In the genomic region with DNA sequence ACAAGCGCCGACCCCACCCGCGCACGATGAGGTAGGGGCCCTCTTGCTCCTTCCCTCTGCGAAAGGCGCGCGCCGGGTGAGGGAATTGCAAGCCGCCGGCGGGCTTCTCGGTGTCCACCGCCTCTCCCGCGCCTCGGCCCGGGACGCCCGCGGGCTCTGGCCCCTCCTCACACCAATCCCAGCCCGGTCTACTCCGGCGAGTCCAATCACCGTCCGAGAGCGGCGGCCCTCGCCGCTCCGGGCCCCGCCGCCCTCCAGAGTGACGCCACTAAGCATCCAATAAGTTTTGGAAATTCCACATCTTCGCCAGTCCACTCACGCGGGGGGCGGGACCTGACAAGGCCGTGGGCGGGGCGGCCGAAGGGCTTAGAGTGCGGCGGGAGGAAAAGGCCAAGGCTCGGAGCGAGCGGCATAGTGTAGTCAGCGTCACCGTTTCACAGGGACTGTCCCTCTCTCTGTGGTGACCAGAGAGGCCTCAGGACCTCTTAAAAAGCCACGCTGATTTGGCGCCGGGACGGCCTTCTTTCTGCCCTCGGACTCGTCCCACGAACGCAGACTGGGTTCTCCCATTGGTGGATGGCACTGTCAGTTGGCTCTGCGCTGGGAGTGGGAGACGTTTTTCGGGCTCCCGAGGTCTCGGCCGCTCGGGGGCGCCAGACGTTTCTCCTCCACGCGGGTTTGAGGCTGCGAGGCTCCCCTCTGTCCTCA, we compare ENCODE assay signal across 8 cellular contexts. TPM values are rescaled to one million over a fixed set of nuclear protein-coding genes. Genes with fewer than 3 reads are reported as not detected.
DNase-seq lines count a peak whose midpoint lies in the region.

A gene with protein sequence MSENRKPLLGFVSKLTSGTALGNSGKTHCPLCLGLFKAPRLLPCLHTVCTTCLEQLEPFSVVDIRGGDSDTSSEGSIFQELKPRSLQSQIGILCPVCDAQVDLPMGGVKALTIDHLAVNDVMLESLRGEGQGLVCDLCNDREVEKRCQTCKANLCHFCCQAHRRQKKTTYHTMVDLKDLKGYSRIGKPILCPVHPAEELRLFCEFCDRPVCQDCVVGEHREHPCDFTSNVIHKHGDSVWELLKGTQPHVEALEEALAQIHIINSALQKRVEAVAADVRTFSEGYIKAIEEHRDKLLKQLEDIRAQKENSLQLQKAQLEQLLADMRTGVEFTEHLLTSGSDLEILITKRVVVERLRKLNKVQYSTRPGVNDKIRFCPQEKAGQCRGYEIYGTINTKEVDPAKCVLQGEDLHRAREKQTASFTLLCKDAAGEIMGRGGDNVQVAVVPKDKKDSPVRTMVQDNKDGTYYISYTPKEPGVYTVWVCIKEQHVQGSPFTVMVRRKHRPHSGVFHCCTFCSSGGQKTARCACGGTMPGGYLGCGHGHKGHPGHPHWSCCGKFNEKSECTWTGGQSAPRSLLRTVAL (minus strand): TSS at position 161 of the 708 bp plus-strand sequence. CDS start 548 bp downstream, outside the sequence.

- H3K4me1 ChIP-seq in neuron (ENCODE audit: insufficient read depth, low read length), result peaks cover 12% of the 10 kb centered on the region

- DNase-seq in G401 (ENCODE audit: low spot score), result peak; percentile 98
- peak; percentile 96 for DNase-seq in H7
- DNase-seq in LoVo (ENCODE audit: low spot score), result peak; percentile 93
- DNase-seq in SIG-M5 treated with dmso at 0.1 percent for 504 hours (lab: John Stamatoyannopoulos, UW; ENCODE audit: unreplicated experiment), result peak; percentile 92
- DNase-seq in activated naive CD4-positive, alpha-beta T cell (lab: John Stamatoyannopoulos, UW), result peak; percentile 20 to 73 (median 50)
- DNase-seq in foreskin melanocyte, result peak; percentile 94
- DNase-seq in stromal cell of bone marrow (ENCODE audit: low read depth), result peak; percentile 94

- H3K27me3 ChIP-seq in H7 (ENCODE audit: control insufficient read depth, insufficient read depth, low read length) (no peaks in the 10 kb centered on the region; the same call in 1 of the 2 replicates), neuron (ENCODE audit: insufficient read depth, low read length) (no peaks in the 10 kb centered on the region)

- in situ Hi-C loops in G401 (cut with HindIII; ENCODE audit: low sequenced_read_pairs), result no loop called here

- H3K36me3 ChIP-seq in H7 (replicated peaks; ENCODE audit: control insufficient read depth, insufficient read depth, low read length) (peaks cover 5% of the 10 kb centered on the region), neuron (ENCODE audit: insufficient read depth, low read length) (peaks cover 20% of the 10 kb centered on the region)

- H3K9me3 ChIP-seq in neuron (ENCODE audit: low read length), result no peaks in the 10 kb centered on the region

- H2AFZ ChIP-seq in neuron (ENCODE audit: low read depth, low read length), result peak within 1 kb of the TSS; percentile 20

- H3K4me3 ChIP-seq in H7 (ENCODE audit: insufficient read depth, low read depth, low read length) (peak within 1 kb of the TSS; percentile 89), neuron (ENCODE audit: low read length) (peak within 1 kb of the TSS; percentile 60)

RNA-seq across cellular contexts. Expression of the gene that starts here (rescaled TPM):
- 5.2 and 6.0 TPM in 2 replicates for total RNA-seq in G401 (2014; rRNA removed; shearing (Covaris generic))
- 8.4 and 12.7 TPM in 2 replicates for total RNA-seq in H7 (2014; rRNA removed; shearing (Covaris generic))

Comparison
In these comparisons a context has a peak if more than half of its experiments do, and no peak if none do; other contexts are left out.
1. Peak in every context shown above with its lines: DNase-seq and H3K4me3 ChIP-seq.